ENCODE assay signal across 1 cellular context in genomic region chr16:47461598-47462266, GRCh38.
TF ChIP-seq lines count a peak whose summit lies in the region.

No MANE protein-coding gene starts in this region.

TF ChIP-seq in K562, 482 proteins besides CTCF, POLR2A, EP300 and RAD21 (continued from another document and continues in another):
- TF ChIP-seq ZBTB8A (IDR thresholded peaks at IDR 0.05; ENCODE audit: partially characterized antibody), result no peak
- TF ChIP-seq MEF2D (tag; conservative IDR thresholded peaks at IDR 0.05; ENCODE audit: low read depth), result no peak
- no peak for TF ChIP-seq DNMT1 (IDR thresholded peaks at IDR 0.05)
- peak; percentile 71 for TF ChIP-seq NCOR1 (IDR thresholded peaks at IDR 0.05)
- TF ChIP-seq CTBP1 (IDR thresholded peaks at IDR 0.05; ENCODE audit: borderline replicate concordance), result no peak
- no peak for TF ChIP-seq THRAP3 (IDR thresholded peaks at IDR 0.05; ENCODE audit: borderline replicate concordance)
- no peak for TF ChIP-seq CREBBP (IDR thresholded peaks at IDR 0.05; ENCODE audit: low read depth, low read length)
- no peak for TF ChIP-seq ZNF586 (CRISPR knock-in tag; conservative IDR thresholded peaks at IDR 0.05)
- no peak for TF ChIP-seq BRF1 (IDR thresholded peaks at IDR 0.05; ENCODE audit: borderline replicate concordance, extremely low read depth, insufficient read length)
- no peak for TF ChIP-seq ZNF143 (CRISPR knock-in tag; IDR thresholded peaks at IDR 0.05)
- TF ChIP-seq ELF1 (tag; IDR thresholded peaks at IDR 0.05), result peak; percentile 65
- TF ChIP-seq JUNB (CRISPR knock-in tag; conservative IDR thresholded peaks at IDR 0.05), result no peak
- TF ChIP-seq E2F3 (CRISPR knock-in tag; IDR thresholded peaks at IDR 0.05), result no peak
- TF ChIP-seq TGIF2 (CRISPR knock-in tag; IDR thresholded peaks at IDR 0.05), result no peak
- TF ChIP-seq ZNF583 (CRISPR knock-in tag; IDR thresholded peaks at IDR 0.05), result no peak
- no peak for TF ChIP-seq PHF8 (IDR thresholded peaks at IDR 0.05; ENCODE audit: borderline replicate concordance, low read length)
- peak; percentile 88 for TF ChIP-seq MAFK (IDR thresholded peaks at IDR 0.05; ENCODE audit: low read length)
- TF ChIP-seq ZNF146 (CRISPR knock-in tag; IDR thresholded peaks at IDR 0.05; ENCODE audit: unreplicated experiment), result no peak
- no peak for TF ChIP-seq ZNF347 (CRISPR knock-in tag; IDR thresholded peaks at IDR 0.05; ENCODE audit: low read depth)
- TF ChIP-seq ZNF280B (CRISPR knock-in tag; IDR thresholded peaks at IDR 0.05), result no peak
- TF ChIP-seq PHTF2 (CRISPR knock-in tag; IDR thresholded peaks at IDR 0.05), result no peak
- TF ChIP-seq E2F5 (CRISPR knock-in tag; IDR thresholded peaks at IDR 0.05), result no peak
- TF ChIP-seq EHMT2 (IDR thresholded peaks at IDR 0.05), result no peak
- no peak for TF ChIP-seq U2AF1 (optimal IDR thresholded peaks at IDR 0.05; ENCODE audit: low read depth, low read length)
- TF ChIP-seq ZNF282 (CRISPR knock-in tag; IDR thresholded peaks at IDR 0.05), result no peak
- no peak for TF ChIP-seq SFPQ (IDR thresholded peaks at IDR 0.05; ENCODE audit: low read depth, low read length)
- no peak for TF ChIP-seq ZNF639 (CRISPR knock-in tag; conservative IDR thresholded peaks at IDR 0.05 in 1 of 2, IDR thresholded peaks at IDR 0.05 in 1 of 2)
- TF ChIP-seq KAT8 (IDR thresholded peaks at IDR 0.05; ENCODE audit: low read depth), result no peak
- no peak for TF ChIP-seq POLR3G (IDR thresholded peaks at IDR 0.05; ENCODE audit: extremely low read depth, insufficient read length, insufficient replicate concordance)
- no peak for TF ChIP-seq FOXJ2 (tag; IDR thresholded peaks at IDR 0.05)
- TF ChIP-seq PYGO2 (tag; IDR thresholded peaks at IDR 0.05), result no peak
- TF ChIP-seq KLF6 (CRISPR knock-in tag; IDR thresholded peaks at IDR 0.05; ENCODE audit: borderline replicate concordance), result no peak
- no peak for TF ChIP-seq CCNT2 (IDR thresholded peaks at IDR 0.05; ENCODE audit: borderline replicate concordance, extremely low read depth, insufficient read length, low read depth, low read length)
- TF ChIP-seq JUN (IDR thresholded peaks at IDR 0.05; ENCODE audit: borderline replicate concordance, low read depth, low read length), result no peak
- TF ChIP-seq JUN (CRISPR knock-in tag; IDR thresholded peaks at IDR 0.05; ENCODE audit: borderline replicate concordance), result no peak
- TF ChIP-seq LARP7 (IDR thresholded peaks at IDR 0.05), result no peak
- no peak for TF ChIP-seq TAF1 (IDR thresholded peaks at IDR 0.05; ENCODE audit: control insufficient read depth, extremely low read depth, insufficient read depth, low read length, severe bottlenecking)
- TF ChIP-seq UBTF (IDR thresholded peaks at IDR 0.05; ENCODE audit: borderline replicate concordance in 1 of 2, low read depth in 2 of 2, low read length in 2 of 2), result no peak
- TF ChIP-seq EZH2 (IDR thresholded peaks at IDR 0.05; ENCODE audit: borderline replicate concordance, low read depth, low read length), result no peak
- TF ChIP-seq ADNP (tag; IDR thresholded peaks at IDR 0.05), result no peak
- TF ChIP-seq FOXM1 (IDR thresholded peaks at IDR 0.05; ENCODE audit: low read depth), result peak; percentile 71
- no peak for TF ChIP-seq FOXM1 (CRISPR knock-in tag; IDR thresholded peaks at IDR 0.05; ENCODE audit: low read depth)
- no peak for TF ChIP-seq ZNF584 (CRISPR knock-in tag; IDR thresholded peaks at IDR 0.05; ENCODE audit: low read depth)
- TF ChIP-seq CEBPZ (IDR thresholded peaks at IDR 0.05; ENCODE audit: borderline replicate concordance, low read depth, low read length), result no peak
- TF ChIP-seq ETS2 (tag; IDR thresholded peaks at IDR 0.05; ENCODE audit: borderline replicate concordance, poor library complexity, severe bottlenecking), result no peak
- peak; percentile 47 for TF ChIP-seq SMAD1 (IDR thresholded peaks at IDR 0.05; ENCODE audit: low read depth, low read length, partially characterized antibody)
- TF ChIP-seq NFE2L1 (tag; IDR thresholded peaks at IDR 0.05; ENCODE audit: borderline replicate concordance, low read depth), result peak; percentile 57; the same call in 1 of the 2 replicates
- TF ChIP-seq ZNF764 (CRISPR knock-in tag; IDR thresholded peaks at IDR 0.05; ENCODE audit: low read depth), result no peak
- TF ChIP-seq GTF2A2 (tag; IDR thresholded peaks at IDR 0.05), result no peak
- no peak for TF ChIP-seq ZNF655 (CRISPR knock-in tag; IDR thresholded peaks at IDR 0.05)
- TF ChIP-seq ZNF785 (CRISPR knock-in tag; IDR thresholded peaks at IDR 0.05), result no peak
- TF ChIP-seq NBN (IDR thresholded peaks at IDR 0.05; ENCODE audit: low read depth), result no peak
- no peak for TF ChIP-seq KLF1 (tag; IDR thresholded peaks at IDR 0.05)
- no peak for TF ChIP-seq ZNF165 (CRISPR knock-in tag; IDR thresholded peaks at IDR 0.05; ENCODE audit: borderline replicate concordance)
- no peak for TF ChIP-seq CBX5 (IDR thresholded peaks at IDR 0.05; ENCODE audit: borderline replicate concordance, low read depth)
- TF ChIP-seq PPARD (CRISPR knock-in tag; IDR thresholded peaks at IDR 0.05), result no peak
- no peak; the same call in 1 of the 2 replicates for TF ChIP-seq ZBTB1 (CRISPR knock-in tag; IDR thresholded peaks at IDR 0.05; ENCODE audit: borderline replicate concordance, low read depth)
- no peak for TF ChIP-seq MCM7 (IDR thresholded peaks at IDR 0.05)
- no peak for TF ChIP-seq POLR2AphosphoS2 (IDR thresholded peaks at IDR 0.05; ENCODE audit: low read length)
- 0 out of 4 replicates have a peak, but pooled peaks of 1 of the 2 experiments have one; percentile 14 for TF ChIP-seq NONO (IDR thresholded peaks at IDR 0.05; ENCODE audit: low read depth in 2 of 2, low read length in 1 of 2)
- TF ChIP-seq SNIP1 (IDR thresholded peaks at IDR 0.05; ENCODE audit: low read depth), result 0 out of 2 replicates have a peak, but pooled peaks have one; percentile 29
- TF ChIP-seq ZNF217 (CRISPR knock-in tag; IDR thresholded peaks at IDR 0.05), result no peak
- no peak for TF ChIP-seq MLLT1 (IDR thresholded peaks at IDR 0.05)
- TF ChIP-seq ID3 (CRISPR knock-in tag; IDR thresholded peaks at IDR 0.05), result no peak
- TF ChIP-seq ID3 (tag; IDR thresholded peaks at IDR 0.05), result no peak
- no peak for TF ChIP-seq MCM2 (IDR thresholded peaks at IDR 0.05; ENCODE audit: low read depth)
